In genomic region chr21:29121759-29122158, GRCh38 we compare ENCODE assay signal across 15 cellular contexts. TPM values are rescaled to one million over a fixed set of nuclear protein-coding genes. Genes with fewer than 3 reads are reported as not detected.
DNase-seq lines count a peak whose midpoint lies in the region; ATAC-seq, FAIRE-seq and TF ChIP-seq lines count a peak whose summit lies in the region.
"Had no signal": no experiment of that assay in that cellular context is flagged by ENCODE, and none has a peak within 500 bp of the region (broad histone marks: within the 10 kb centered on the region; RNA-seq: fewer than 3 reads in every experiment).

No MANE protein-coding gene starts in this region.

- POLR2A ChIA-PET in activated CD4-positive, alpha-beta memory T cell treated with anti-CD3 and anti-CD28 coated beads, Interleukin-2, amount 10 ng/mL, durations not matched to agents 7 days and 5 days (lab: Charles Lee) = no interaction called here

- intact Hi-C loops in vagina (cut with DNase I) = no loop called here

- no peaks in the 10 kb centered on the region for H3K27me3 ChIP-seq in vagina

- no peak overlapping the region for H3K4me3 ChIP-seq in vagina
- H3K4me3 ChIP-seq: thoracic aorta had no signal

- no peak overlapping the region for H3K4me3 Mint-ChIP-seq in activated CD4-positive, alpha-beta memory T cell treated with anti-CD3 and anti-CD28 coated beads, Interleukin-2, amount 10 ng/mL, durations not matched to agents 7 days and 5 days
- H3K4me3 Mint-ChIP-seq in HFFc6 = no peak overlapping the region
- H3K4me3 Mint-ChIP-seq: activated naive CD8-positive, alpha-beta T cell treated with anti-CD3 and anti-CD28 coated beads, Interleukin-2, amount 50 U/mL, for 24 hours had no signal

- H3K9me3 ChIP-seq in vagina = no peaks in the 10 kb centered on the region
- H3K9me3 ChIP-seq: thoracic aorta had no signal

- no peaks in the 10 kb centered on the region for H3K36me3 Mint-ChIP-seq in activated CD4-positive, alpha-beta memory T cell treated with anti-CD3 and anti-CD28 coated beads, Interleukin-2, amount 10 ng/mL, durations not matched to agents 7 days and 5 days (ENCODE audit: low read depth)
- no peaks in the 10 kb centered on the region for H3K36me3 Mint-ChIP-seq in HFFc6 (ENCODE audit: low read depth)

- H3K27ac Mint-ChIP-seq in activated CD4-positive, alpha-beta memory T cell treated with anti-CD3 and anti-CD28 coated beads, Interleukin-2, amount 10 ng/mL, durations not matched to agents 7 days and 5 days = no peak overlapping the region
- no peak overlapping the region for H3K27ac Mint-ChIP-seq in HFFc6
- H3K27ac Mint-ChIP-seq: activated naive CD8-positive, alpha-beta T cell treated with anti-CD3 and anti-CD28 coated beads, Interleukin-2, amount 50 U/mL, for 24 hours had no signal

- DNase-seq in GM12891 (ENCODE audit: insufficient read length, low spot score) (no peak), HFFc6 (no peak), vagina (ENCODE audit: extremely low spot score in 2 of 2) (no peak), NCI-H748 (lab: John Stamatoyannopoulos, UW; ENCODE audit: unreplicated experiment) (no peak)
- no peak for DNase-seq in activated CD4-positive, alpha-beta memory T cell treated with anti-CD3 and anti-CD28 coated beads, Interleukin-2, amount 10 ng/mL, durations not matched to agents 7 days and 5 days
- DNase-seq: activated naive CD8-positive, alpha-beta T cell treated with anti-CD3 and anti-CD28 coated beads, Interleukin-2, amount 50 U/mL, for 24 hours; DMS79; NCI-H1694 treated with DMSO at 0.1 percent for 48 hours; T-helper 2 cell had no signal

- CTCF ChIA-PET in activated CD4-positive, alpha-beta memory T cell treated with anti-CD3 and anti-CD28 coated beads, Interleukin-2, amount 10 ng/mL, durations not matched to agents 7 days and 5 days (lab: Charles Lee) = interaction anchor here (1.0 kb wide), 1 partner anchor 354 kb away, joined by 4 read pairs; no protein-coding TSS in a partner anchor

- TF ChIP-seq CTCF in HFFc6 (IDR thresholded peaks at IDR 0.05) (no peak), vagina (IDR thresholded peaks at IDR 0.05) (no peak)

- H3K27me3 Mint-ChIP-seq in activated CD4-positive, alpha-beta memory T cell treated with anti-CD3 and anti-CD28 coated beads, Interleukin-2, amount 10 ng/mL, durations not matched to agents 7 days and 5 days = no peaks in the 10 kb centered on the region
- no peaks in the 10 kb centered on the region; the same call in 1 of the 2 replicates for H3K27me3 Mint-ChIP-seq in HFFc6 (ENCODE audit: insufficient read depth)
- H3K27me3 Mint-ChIP-seq: activated naive CD8-positive, alpha-beta T cell treated with anti-CD3 and anti-CD28 coated beads, Interleukin-2, amount 50 U/mL, for 24 hours had no signal

- TF ChIP-seq POLR2A in GM12891 (IDR thresholded peaks at IDR 0.05; ENCODE audit: low read depth, low read length) = peak; percentile 74; the same call in 1 of the 2 replicates
- no peak for TF ChIP-seq POLR2A in vagina (IDR thresholded peaks at IDR 0.05)

- H3K9me3 Mint-ChIP-seq in activated CD4-positive, alpha-beta memory T cell treated with anti-CD3 and anti-CD28 coated beads, Interleukin-2, amount 10 ng/mL, durations not matched to agents 7 days and 5 days = no peaks in the 10 kb centered on the region
- no peaks in the 10 kb centered on the region for H3K9me3 Mint-ChIP-seq in HFFc6
- H3K9me3 Mint-ChIP-seq: activated naive CD8-positive, alpha-beta T cell treated with anti-CD3 and anti-CD28 coated beads, Interleukin-2, amount 50 U/mL, for 24 hours had no signal

- no peaks in the 10 kb centered on the region for H3K4me1 Mint-ChIP-seq in activated CD4-positive, alpha-beta memory T cell treated with anti-CD3 and anti-CD28 coated beads, Interleukin-2, amount 10 ng/mL, durations not matched to agents 7 days and 5 days
- H3K4me1 Mint-ChIP-seq in HFFc6 (ENCODE audit: low read depth) = peaks cover 14% of the 10 kb centered on the region

- H3K27ac ChIP-seq in vagina = no peak overlapping the region
- H3K27ac ChIP-seq: thoracic aorta had no signal

- no peaks in the 10 kb centered on the region for H3K36me3 ChIP-seq in vagina
- H3K36me3 ChIP-seq: thoracic aorta had no signal

- no peaks in the 10 kb centered on the region for H3K4me1 ChIP-seq in vagina

- peak; percentile 97 for FAIRE-seq in GM12891 (lab: Jason Lieb, UNC)
- FAIRE-seq: HTR-8/SVneo had no signal

- ATAC-seq in GM19328 (IDR thresholded peaks at IDR 0.05; ENCODE audit: unreplicated experiment) (peak; percentile 76), HG02759 (IDR thresholded peaks at IDR 0.05; ENCODE audit: unreplicated experiment) (peak; percentile 69), HG03520 (IDR thresholded peaks at IDR 0.05; ENCODE audit: unreplicated experiment) (peak; percentile 56)
- ATAC-seq: activated naive CD8-positive, alpha-beta T cell treated with anti-CD3 and anti-CD28 coated beads, Interleukin-2, amount 50 U/mL, for 24 hours; right cardiac atrium had no signal

TF ChIP-seq in GM12891, 5 proteins besides CTCF, POLR2A, EP300 and RAD21:
- TF ChIP-seq SPI1 (IDR thresholded peaks at IDR 0.05; ENCODE audit: low read depth, low read length) (peak; percentile 40; the same call in 1 of the 2 replicates), POU2F2 (IDR thresholded peaks at IDR 0.05; ENCODE audit: low read depth, low read length) (peak; percentile 90), PAX5 (IDR thresholded peaks at IDR 0.05; ENCODE audit: insufficient read depth, low read length, severe bottlenecking) (no peak), TAF1 (IDR thresholded peaks at IDR 0.05; ENCODE audit: low read depth, low read length) (peak; percentile 56; the same call in 1 of the 2 replicates), POLR2AphosphoS5 (IDR thresholded peaks at IDR 0.05; ENCODE audit: low read depth, low read length) (peak; percentile 62)

RNA-seq across cellular contexts. Expression of gene MAP3K7CL, which starts 8.7 kb away (rescaled TPM):
- polyA plus RNA-seq in GM12891 (2012; ENCODE audit: low read depth, missing spikeins) = 13.5 TPM
- total RNA-seq in activated CD4-positive, alpha-beta memory T cell treated with anti-CD3 and anti-CD28 coated beads, Interleukin-2, amount 10 ng/mL, durations not matched to agents 7 days and 5 days = 1 to 10 TPM; 6.7 to 7.7 TPM
- 10 to 100 TPM in 1 of 6 experiments, 1 to 10 TPM in 5; 6.2 to 11.4 (median 7.6) TPM for total RNA-seq in HFFc6 (2021; fragmentation: NEBNext Ultra II Directional; extraction: Animal tissue kit (Norgen Biotek cat#: 25700))
- 6.9 TPM for total RNA-seq in vagina

RNA-seq across cellular contexts. Expression of gene CCT8, which starts 48.3 kb away (rescaled TPM):
- polyA plus RNA-seq in GM12891 (2012; ENCODE audit: low read depth, missing spikeins) = 289 TPM
- total RNA-seq in activated CD4-positive, alpha-beta memory T cell treated with anti-CD3 and anti-CD28 coated beads, Interleukin-2, amount 10 ng/mL, durations not matched to agents 7 days and 5 days = 100 to 1,000 TPM; 214 to 216 TPM
- 100 to 1,000 TPM; 209 to 258 (median 227) TPM for total RNA-seq in HFFc6 (2021; fragmentation: NEBNext Ultra II Directional; extraction: Animal tissue kit (Norgen Biotek cat#: 25700))
- 81.3 TPM for total RNA-seq in vagina
